In genomic region chr14:75202671-75203070, GRCh38 we compare ENCODE assay signal across 1 cellular context.
TF ChIP-seq lines count a peak whose summit lies in the region.

No MANE protein-coding gene starts in this region.

TF ChIP-seq in K562, 482 proteins besides CTCF, POLR2A, EP300 and RAD21:
- no peak for TF ChIP-seq MED1 (CRISPR knock-in tag; IDR thresholded peaks at IDR 0.05; ENCODE audit: borderline replicate concordance)
- TF ChIP-seq, protein P1, sequence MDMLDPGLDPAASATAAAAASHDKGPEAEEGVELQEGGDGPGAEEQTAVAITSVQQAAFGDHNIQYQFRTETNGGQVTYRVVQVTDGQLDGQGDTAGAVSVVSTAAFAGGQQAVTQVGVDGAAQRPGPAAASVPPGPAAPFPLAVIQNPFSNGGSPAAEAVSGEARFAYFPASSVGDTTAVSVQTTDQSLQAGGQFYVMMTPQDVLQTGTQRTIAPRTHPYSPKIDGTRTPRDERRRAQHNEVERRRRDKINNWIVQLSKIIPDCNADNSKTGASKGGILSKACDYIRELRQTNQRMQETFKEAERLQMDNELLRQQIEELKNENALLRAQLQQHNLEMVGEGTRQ (CRISPR knock-in tag; IDR thresholded peaks at IDR 0.05), result peak; percentile 35
- TF ChIP-seq PKNOX1 (IDR thresholded peaks at IDR 0.05), result no peak
- no peak for TF ChIP-seq HMGN3 (IDR thresholded peaks at IDR 0.05; ENCODE audit: borderline replicate concordance, extremely low read depth, insufficient read length, low read depth, low read length)
- no peak for TF ChIP-seq ZNF644 (tag; IDR thresholded peaks at IDR 0.05; ENCODE audit: low read depth)
- TF ChIP-seq, protein P2, sequence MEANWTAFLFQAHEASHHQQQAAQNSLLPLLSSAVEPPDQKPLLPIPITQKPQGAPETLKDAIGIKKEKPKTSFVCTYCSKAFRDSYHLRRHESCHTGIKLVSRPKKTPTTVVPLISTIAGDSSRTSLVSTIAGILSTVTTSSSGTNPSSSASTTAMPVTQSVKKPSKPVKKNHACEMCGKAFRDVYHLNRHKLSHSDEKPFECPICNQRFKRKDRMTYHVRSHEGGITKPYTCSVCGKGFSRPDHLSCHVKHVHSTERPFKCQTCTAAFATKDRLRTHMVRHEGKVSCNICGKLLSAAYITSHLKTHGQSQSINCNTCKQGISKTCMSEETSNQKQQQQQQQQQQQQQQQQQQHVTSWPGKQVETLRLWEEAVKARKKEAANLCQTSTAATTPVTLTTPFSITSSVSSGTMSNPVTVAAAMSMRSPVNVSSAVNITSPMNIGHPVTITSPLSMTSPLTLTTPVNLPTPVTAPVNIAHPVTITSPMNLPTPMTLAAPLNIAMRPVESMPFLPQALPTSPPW (CRISPR knock-in tag; IDR thresholded peaks at IDR 0.05), result no peak
- no peak for TF ChIP-seq DDX20 (tag; IDR thresholded peaks at IDR 0.05; ENCODE audit: low read depth)
- TF ChIP-seq, protein P3, sequence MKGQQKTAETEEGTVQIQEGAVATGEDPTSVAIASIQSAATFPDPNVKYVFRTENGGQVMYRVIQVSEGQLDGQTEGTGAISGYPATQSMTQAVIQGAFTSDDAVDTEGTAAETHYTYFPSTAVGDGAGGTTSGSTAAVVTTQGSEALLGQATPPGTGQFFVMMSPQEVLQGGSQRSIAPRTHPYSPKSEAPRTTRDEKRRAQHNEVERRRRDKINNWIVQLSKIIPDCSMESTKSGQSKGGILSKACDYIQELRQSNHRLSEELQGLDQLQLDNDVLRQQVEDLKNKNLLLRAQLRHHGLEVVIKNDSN (CRISPR knock-in tag; IDR thresholded peaks at IDR 0.05), result peak; percentile 29; the same call in 1 of the 2 replicates
- TF ChIP-seq POU5F1 (IDR thresholded peaks at IDR 0.05; ENCODE audit: borderline replicate concordance, low read depth, low read length, partially characterized antibody), result no peak
TF ChIP-seq in K562: peak in this region for 2.
